Comparison of ENCODE assay signal across 9 cellular contexts in the genomic region with DNA sequence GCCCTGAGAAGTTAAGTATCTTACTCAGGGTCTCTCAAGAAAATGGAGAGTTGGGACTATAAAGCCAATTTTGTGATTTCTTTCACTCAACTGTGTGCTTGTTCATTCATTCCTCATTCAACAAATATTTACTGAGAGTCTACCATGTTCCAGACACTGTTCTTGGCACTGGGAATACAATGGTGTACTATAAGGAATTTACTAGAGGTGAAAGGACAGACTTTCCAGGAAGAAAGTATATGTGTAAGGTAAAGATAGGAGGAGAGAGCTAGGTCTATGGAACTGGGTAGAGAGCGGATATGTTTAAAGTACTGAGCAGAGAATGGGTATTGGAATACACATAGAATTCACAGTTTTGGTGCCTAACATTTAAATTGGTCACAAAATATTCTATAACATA.
"Had no signal": no experiment of that assay in that cellular context is flagged by ENCODE, and none has a peak within 500 bp of the region (broad histone marks: within the 10 kb centered on the region; RNA-seq: fewer than 3 reads in every experiment).

No MANE protein-coding gene starts in this region.

- H3K9me3 ChIP-seq: HAP-1 had no signal

- H2AFZ ChIP-seq: GM23248 had no signal

- H3K9ac ChIP-seq: GM23248 had no signal

- ATAC-seq: HCT116, K562 had no signal

- H3K4me3 ChIP-seq: GM23248, HAP-1, K562 had no signal

- DNase-seq: GM23248, GOT3, H7, HFFc6, IMR-90 had no signal

- H3K27ac ChIP-seq: GM23248, HL-60 had no signal

- FAIRE-seq: K562 had no signal
